ENCODE assay signal across 20 cellular contexts in the genomic region with DNA sequence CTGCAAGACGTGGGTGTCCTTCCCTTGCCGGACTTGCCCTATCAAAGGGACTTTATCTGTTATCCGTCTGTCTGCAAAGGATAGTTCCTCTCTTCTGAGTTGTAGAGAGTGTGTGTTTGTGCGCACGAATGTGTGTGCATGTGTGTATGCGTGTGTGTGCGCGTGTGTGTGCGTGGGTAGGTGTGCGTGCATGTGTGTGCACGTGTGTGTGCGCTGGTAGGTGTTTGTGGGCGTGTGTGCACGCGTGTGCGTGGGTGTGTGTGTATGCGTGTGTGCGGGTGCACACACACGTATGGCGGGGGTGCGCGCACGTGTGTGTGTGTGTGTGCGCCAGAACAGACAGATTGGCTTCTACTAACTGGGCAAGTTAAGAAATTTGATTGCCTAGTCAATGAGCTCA. TPM values are rescaled to one million over a fixed set of nuclear protein-coding genes. Genes with fewer than 3 reads are reported as not detected.
DNase-seq lines count a peak whose midpoint lies in the region; ATAC-seq, FAIRE-seq and TF ChIP-seq lines count a peak whose summit lies in the region.
"Had no signal": no experiment of that assay in that cellular context is flagged by ENCODE, and none has a peak within 500 bp of the region (broad histone marks: within the 10 kb centered on the region; RNA-seq: fewer than 3 reads in every experiment).

No MANE protein-coding gene starts in this region.

- peaks cover 14% of the 10 kb centered on the region for H3K27me3 Mint-ChIP-seq in activated CD8-positive, alpha-beta T cell treated with anti-CD3 and anti-CD28 coated beads, Interleukin-2, amount 10 ng/mL, durations not matched to agents 7 days and 5 days (ENCODE audit: low read depth)
- peaks cover 9% of the 10 kb centered on the region for H3K27me3 Mint-ChIP-seq in activated CD8-positive, alpha-beta T cell treated with anti-CD3 and anti-CD28 coated beads for 36 hours

- no peak overlapping the region for H3K4me3 ChIP-seq in HEK293 (ENCODE audit: low read depth, low read length)
- H3K4me3 ChIP-seq in H1 (ENCODE audit: extremely low read depth in 1 of 4, insufficient read depth in 2 of 4, low read depth in 3 of 4, low read length in 4 of 4) = no peak overlapping the region
- H3K4me3 ChIP-seq in neuronal stem cell (ENCODE audit: low read length in 2 of 2) = no peak overlapping the region
- no peak overlapping the region for H3K4me3 ChIP-seq in thyroid gland (replicated peaks in 1 of 3)

- TF ChIP-seq POLR2A in H1 (IDR thresholded peaks at IDR 0.05; ENCODE audit: control extremely low read depth in 1 of 2, low read depth in 2 of 2, low read length in 2 of 2) (no peak), thyroid gland (IDR thresholded peaks at IDR 0.05) (no peak)

- H3K4me2 ChIP-seq in H1 (ENCODE audit: insufficient read depth in 1 of 2, low read depth in 2 of 2, low read length in 2 of 2) = no peak overlapping the region
- peak overlapping the region; percentile 23 for H3K4me2 ChIP-seq in neuronal stem cell (ENCODE audit: insufficient read depth, low read length, poor library complexity, severe bottlenecking)

- no peak overlapping the region for H2BK120ac ChIP-seq in H1 (replicated peaks; ENCODE audit: low read depth, low read length)
- H2BK120ac ChIP-seq in neuronal stem cell (ENCODE audit: low read depth, low read length) = no peak overlapping the region

- no peak for DNase-seq in activated CD8-positive, alpha-beta T cell treated with anti-CD3 and anti-CD28 coated beads, Interleukin-2, amount 10 ng/mL, durations not matched to agents 7 days and 5 days
- DNase-seq in activated CD8-positive, alpha-beta T cell treated with anti-CD3 and anti-CD28 coated beads for 36 hours = no peak
- DNase-seq in H1 (ENCODE audit: low read depth in 1 of 2, low spot score in 2 of 2) (no peak), neuronal stem cell (ENCODE audit: low spot score) (no peak), NCI-H187 (lab: John Stamatoyannopoulos, UW) (no peak), GM19239 (ENCODE audit: insufficient read length, low spot score) (no peak), thyroid gland (no peak)
- DNase-seq: 8988T, DMS 273 treated with DMSO at 0.1 percent for 48 hours, GDM1, HFFc6, NCI-H1048, NCI-H146, NCI-H2081 treated with DMSO at 0.1 percent for 48 hours, NCI-H510A treated with DMSO at 0.1 percent for 48 hours, NCI-H82 had no signal

- H3K23ac ChIP-seq in H1 (ENCODE audit: insufficient read length) (no peak overlapping the region), neuronal stem cell (ENCODE audit: low read depth, low read length, poor library complexity) (no peak overlapping the region)

- CTCF ChIA-PET in activated CD8-positive, alpha-beta T cell treated with anti-CD3 and anti-CD28 coated beads, Interleukin-2, amount 10 ng/mL, durations not matched to agents 7 days and 5 days (lab: Charles Lee) = interaction anchor here (17.4 to 23.5 kb wide), 2 partner anchors 18 to 66 kb away, joined by 366 to 387 read pairs; no protein-coding TSS in a partner anchor
- CTCF ChIA-PET in activated CD8-positive, alpha-beta T cell treated with anti-CD3 and anti-CD28 coated beads for 36 hours (lab: Charles Lee) = interaction anchor here (1.0 to 6.9 kb wide), 6 partner anchors 9 to 197 kb away, joined by 3 to 99 read pairs (median 3); no protein-coding TSS in a partner anchor
- CTCF ChIA-PET in HEK293 (lab: Yijun Ruan, JAX) (interaction anchor here (1.3 to 1.4 kb wide), 2 partner anchors 59 to 67 kb away, joined by 3 to 4 read pairs; no protein-coding TSS in a partner anchor), H1 (lab: Charles Lee; ENCODE audit: partially characterized antibody) (interaction anchor here (0.8 to 23.9 kb wide), 14 partner anchors 7 to 197 kb away, joined by 3 to 406 read pairs (median 8); a partner anchor contains a TSS)

- peaks cover 50% of the 10 kb centered on the region for H3K4me1 Mint-ChIP-seq in activated CD8-positive, alpha-beta T cell treated with anti-CD3 and anti-CD28 coated beads, Interleukin-2, amount 10 ng/mL, durations not matched to agents 7 days and 5 days (ENCODE audit: low read depth)
- H3K4me1 Mint-ChIP-seq in activated CD8-positive, alpha-beta T cell treated with anti-CD3 and anti-CD28 coated beads for 36 hours (ENCODE audit: low read depth) = peaks cover 27% of the 10 kb centered on the region

- H3K4me3 Mint-ChIP-seq in activated CD8-positive, alpha-beta T cell treated with anti-CD3 and anti-CD28 coated beads, Interleukin-2, amount 10 ng/mL, durations not matched to agents 7 days and 5 days = no peak overlapping the region
- H3K4me3 Mint-ChIP-seq in activated CD8-positive, alpha-beta T cell treated with anti-CD3 and anti-CD28 coated beads for 36 hours = no peak overlapping the region
- H3K4me3 Mint-ChIP-seq: CD14-positive monocyte, HFFc6 had no signal

- H3K79me1 ChIP-seq in H1 (ENCODE audit: low read depth, low read length) (no peaks in the 10 kb centered on the region), neuronal stem cell (ENCODE audit: low read depth, low read length) (no peaks in the 10 kb centered on the region)

- H3K27ac ChIP-seq in HEK293 (ENCODE audit: extremely low read depth, low read depth, low read length) (no peak overlapping the region), H1 (ENCODE audit: low read depth, low read length) (no peak overlapping the region), neuronal stem cell (replicated peaks; ENCODE audit: low read length) (peak overlapping the region; percentile 71), thyroid gland (no peak overlapping the region)

- no peak overlapping the region for H3K56ac ChIP-seq in H1 (replicated peaks; ENCODE audit: insufficient read length, low read depth, low read length)

- H3K27me3 ChIP-seq in H1 (replicated peaks in 1 of 4; ENCODE audit: control insufficient read depth in 3 of 4, extremely low read depth in 1 of 4, insufficient read depth in 3 of 4, low read length in 3 of 4) (no peaks in the 10 kb centered on the region), neuronal stem cell (ENCODE audit: control insufficient read depth in 3 of 3, insufficient read depth in 3 of 3, low read depth in 1 of 3, low read length in 3 of 3) (no peaks in the 10 kb centered on the region), thyroid gland (no peaks in the 10 kb centered on the region)

- 0 out of 2 replicates have a peak overlapping the region, but pooled peaks have one; percentile 86 for H2BK20ac ChIP-seq in H1 (ENCODE audit: low read length)

- H3K4ac ChIP-seq in H1 (replicated peaks; ENCODE audit: insufficient read length, low read depth, low read length) (peak overlapping the region; percentile 69), neuronal stem cell (ENCODE audit: low read length) (no peak overlapping the region)

- no peak for TF ChIP-seq RAD21 in H1 (IDR thresholded peaks at IDR 0.05 in 1 of 2, conservative IDR thresholded peaks at IDR 0.05 in 1 of 2; ENCODE audit: low read depth in 2 of 2, low read length in 2 of 2)

- H3K9me3 ChIP-seq in HEK293 (ENCODE audit: control insufficient read depth, insufficient read depth, low read depth, low read length) = no peaks in the 10 kb centered on the region
- H3K9me3 ChIP-seq in H1 (ENCODE audit: insufficient read depth in 2 of 2, low read depth in 1 of 2, low read length in 1 of 2) = no peaks in the 10 kb centered on the region
- H3K9me3 ChIP-seq in neuronal stem cell (replicated peaks in 1 of 2; ENCODE audit: control insufficient read depth in 2 of 2, insufficient read depth in 1 of 2, low read depth in 1 of 2, low read length in 2 of 2) = no peaks in the 10 kb centered on the region
- H3K9me3 ChIP-seq in thyroid gland = no peaks in the 10 kb centered on the region

- H2BK12ac ChIP-seq in H1 (ENCODE audit: low read depth, low read length) (peak overlapping the region; percentile 90; the same call in 1 of the 2 replicates), neuronal stem cell (ENCODE audit: low read length) (peak overlapping the region; percentile 91)

- intact Hi-C loops in activated CD8-positive, alpha-beta T cell treated with anti-CD3 and anti-CD28 coated beads for 36 hours (cut with micrococcal nuclease) = no loop called here
- intact Hi-C loops in thyroid gland (cut with DNase I) = no loop called here

- peak overlapping the region; percentile 87 for H4K91ac ChIP-seq in H1 (replicated peaks; ENCODE audit: insufficient read length, low read length)
- H4K91ac ChIP-seq in neuronal stem cell (ENCODE audit: low read depth, low read length, poor library complexity) = no peak overlapping the region

- H4K8ac ChIP-seq in H1 (ENCODE audit: extremely low read depth, insufficient read depth, low read length) = no peak overlapping the region
- no peak overlapping the region for H4K8ac ChIP-seq in neuronal stem cell (ENCODE audit: low read depth, low read length)

- H3K4me1 ChIP-seq in HEK293 (ENCODE audit: control insufficient read depth, insufficient read depth, low read length) = peaks cover under 1% of the 10 kb centered on the region; the same call in 1 of the 2 replicates
- H3K4me1 ChIP-seq in H1 (replicated peaks in 1 of 4; ENCODE audit: control insufficient read depth in 3 of 4, insufficient read depth in 4 of 4, low read length in 3 of 4) = peaks cover 7 to 25% (median 11%) of the 10 kb centered on the region in 4 experiments
- H3K4me1 ChIP-seq in neuronal stem cell (ENCODE audit: control insufficient read depth in 2 of 2, insufficient read depth in 1 of 2, low read depth in 1 of 2, low read length in 2 of 2) = peaks cover 35 to 42% of the 10 kb centered on the region in 2 donors
- H3K4me1 ChIP-seq in thyroid gland = peaks cover 7 to 11% of the 10 kb centered on the region in 2 donors

- TF ChIP-seq EP300 in H1 (IDR thresholded peaks at IDR 0.05; ENCODE audit: borderline replicate concordance in 1 of 2, low read depth in 2 of 2, low read length in 2 of 2) = no peak

- H3K9me3 Mint-ChIP-seq in activated CD8-positive, alpha-beta T cell treated with anti-CD3 and anti-CD28 coated beads, Interleukin-2, amount 10 ng/mL, durations not matched to agents 7 days and 5 days (ENCODE audit: insufficient read depth) = no peaks in the 10 kb centered on the region
- H3K9me3 Mint-ChIP-seq in activated CD8-positive, alpha-beta T cell treated with anti-CD3 and anti-CD28 coated beads for 36 hours = no peaks in the 10 kb centered on the region
- H3K9me3 Mint-ChIP-seq: CD14-positive monocyte, HFFc6 had no signal

- no peak for ATAC-seq in activated CD8-positive, alpha-beta T cell treated with anti-CD3 and anti-CD28 coated beads, Interleukin-2, amount 10 ng/mL, durations not matched to agents 7 days and 5 days
- no peak for ATAC-seq in activated CD8-positive, alpha-beta T cell treated with anti-CD3 and anti-CD28 coated beads for 36 hours

- no peak overlapping the region for H2BK15ac ChIP-seq in H1 (ENCODE audit: low read length)
- H2BK15ac ChIP-seq in neuronal stem cell (ENCODE audit: low read length) = no peak overlapping the region

- no peak overlapping the region for H3K18ac ChIP-seq in H1 (ENCODE audit: extremely low read depth, low read length)
- H3K18ac ChIP-seq in neuronal stem cell (ENCODE audit: low read length) = peak overlapping the region; percentile 86

- H3K14ac ChIP-seq in H1 (ENCODE audit: insufficient read length) (no peak overlapping the region), neuronal stem cell (ENCODE audit: low read length) (no peak overlapping the region)

- H3K36me3 ChIP-seq in HEK293 (ENCODE audit: control insufficient read depth in 2 of 2, insufficient read depth in 1 of 2, low read length in 2 of 2) (no peaks in the 10 kb centered on the region), H1 (ENCODE audit: control insufficient read depth in 2 of 4, insufficient read depth in 4 of 4, low read length in 3 of 4) (no peaks in the 10 kb centered on the region), neuronal stem cell (replicated peaks in 1 of 2; ENCODE audit: control insufficient read depth in 2 of 2, insufficient read depth in 2 of 2, low read length in 2 of 2) (no peaks in the 10 kb centered on the region), thyroid gland (no peaks in the 10 kb centered on the region)

- FAIRE-seq in H1 (lab: Jason Lieb, UNC) (no peak), GM19239 (lab: Jason Lieb, UNC) (no peak)
- FAIRE-seq: GM12892 had no signal

- peaks cover 10% of the 10 kb centered on the region; the same call in 1 of the 2 replicates for H3K23me2 ChIP-seq in H1 (ENCODE audit: low read depth, low read length)

- no peak overlapping the region for H2BK5ac ChIP-seq in H1 (ENCODE audit: low read depth, low read length)
- no peak overlapping the region for H2BK5ac ChIP-seq in neuronal stem cell (ENCODE audit: low read length)

- H2AK5ac ChIP-seq in H1 (ENCODE audit: low read depth, low read length) = no peak overlapping the region
- H2AK5ac ChIP-seq in neuronal stem cell (ENCODE audit: low read depth, low read length) = peak overlapping the region; percentile 56

- TF ChIP-seq CTCF in activated CD8-positive, alpha-beta T cell treated with anti-CD3 and anti-CD28 coated beads for 36 hours (IDR thresholded peaks at IDR 0.05) = no peak
- no peak for TF ChIP-seq CTCF in HEK293 (tag by site-specific recombination; IDR thresholded peaks at IDR 0.05)
- TF ChIP-seq CTCF in H1 (IDR thresholded peaks at IDR 0.05; ENCODE audit: control extremely low read depth in 1 of 3, insufficient read depth in 1 of 3, low read depth in 1 of 3, low read length in 3 of 3) = no peak
- no peak for TF ChIP-seq CTCF in thyroid gland (IDR thresholded peaks at IDR 0.05)

- H3K27ac Mint-ChIP-seq in activated CD8-positive, alpha-beta T cell treated with anti-CD3 and anti-CD28 coated beads, Interleukin-2, amount 10 ng/mL, durations not matched to agents 7 days and 5 days = peak overlapping the region; percentile 5
- H3K27ac Mint-ChIP-seq in activated CD8-positive, alpha-beta T cell treated with anti-CD3 and anti-CD28 coated beads for 36 hours = no peak overlapping the region
- H3K27ac Mint-ChIP-seq: HFFc6 had no signal

- H3K36me3 Mint-ChIP-seq in activated CD8-positive, alpha-beta T cell treated with anti-CD3 and anti-CD28 coated beads, Interleukin-2, amount 10 ng/mL, durations not matched to agents 7 days and 5 days (ENCODE audit: low read depth) = peaks cover 2% of the 10 kb centered on the region
- H3K36me3 Mint-ChIP-seq in activated CD8-positive, alpha-beta T cell treated with anti-CD3 and anti-CD28 coated beads for 36 hours (ENCODE audit: low read depth) = no peaks in the 10 kb centered on the region
- H3K36me3 Mint-ChIP-seq: CD14-positive monocyte had no signal

- POLR2A ChIA-PET in activated CD8-positive, alpha-beta T cell treated with anti-CD3 and anti-CD28 coated beads, Interleukin-2, amount 10 ng/mL, durations not matched to agents 7 days and 5 days (lab: Charles Lee) = no interaction called here
- POLR2A ChIA-PET in activated CD8-positive, alpha-beta T cell treated with anti-CD3 and anti-CD28 coated beads for 36 hours (lab: Charles Lee) = interaction anchor here (1.0 to 2.9 kb wide), 3 partner anchors 14 to 49 kb away, joined by 3 to 13 read pairs (median 4); no protein-coding TSS in a partner anchor
- POLR2A ChIA-PET in HEK293 (lab: Yijun Ruan, JAX) = no interaction called here
- POLR2A ChIA-PET in H1 (lab: Charles Lee; ENCODE audit: partially characterized antibody) = interaction anchor here (0.6 to 4.8 kb wide), 8 partner anchors 11 to 73 kb away, joined by 3 to 19 read pairs (median 4); a partner anchor contains a TSS

- no peak overlapping the region for H4K5ac ChIP-seq in H1 (ENCODE audit: insufficient read length, low read depth, low read length)

- WGBS in H1 (ENCODE audit: extremely low coverage in 1 of 2, insufficient coverage in 1 of 2, insufficient read length in 1 of 2, insufficient replicate concordance in 2 of 2, low coverage in 1 of 2, low lambda C conversion rate in 2 of 2, missing lambda C conversion rate in 1 of 2), 2 experiments = 91% methylated on average over 17 of the region's 24 CpGs; no CpG with 5 or more reads in 1 of the 2 experiments
- no CpG with 5 or more reads among the region's 24 CpGs for WGBS in neuronal stem cell (ENCODE audit: extremely low coverage in 2 of 2, insufficient read length in 2 of 2, insufficient replicate concordance in 1 of 2), 2 donors
- WGBS in thyroid gland, 2 donors = 82 to 83% methylated on average over 24 of the region's 24 CpGs

- H3K9ac ChIP-seq in H1 (replicated peaks in 1 of 4; ENCODE audit: extremely low read depth in 1 of 4, low read depth in 3 of 4, low read length in 3 of 4) (no peak overlapping the region; a peak in 1 of 7 replicates), neuronal stem cell (ENCODE audit: low read depth, low read length, poor library complexity) (peak overlapping the region; percentile 81)

- no peaks in the 10 kb centered on the region for H4K20me1 ChIP-seq in H1 (replicated peaks in 1 of 2; ENCODE audit: control insufficient read depth in 1 of 2, insufficient read depth in 2 of 2, low read length in 2 of 2)

- H2AFZ ChIP-seq in H1 (ENCODE audit: low read length) (no peak overlapping the region), neuronal stem cell (ENCODE audit: low read length) (peak overlapping the region; percentile 14)

- no peaks in the 10 kb centered on the region for H3K79me2 ChIP-seq in H1 (ENCODE audit: control insufficient read depth in 1 of 2, insufficient read depth in 2 of 2, low read length in 2 of 2)

RNA-seq across cellular contexts. Expression of a gene that starts 4.1 kb away (rescaled TPM):
- 1 to 10 TPM; 2.2 to 4.0 TPM for total RNA-seq in activated CD8-positive, alpha-beta T cell treated with anti-CD3 and anti-CD28 coated beads, Interleukin-2, amount 10 ng/mL, durations not matched to agents 7 days and 5 days
- 1 to 10 TPM; 4.2 to 4.3 TPM for total RNA-seq in activated CD8-positive, alpha-beta T cell treated with anti-CD3 and anti-CD28 coated beads for 36 hours
- total RNA-seq in H1 (2021; fragmentation: NEBNext Ultra II Directional; extraction: Animal tissue kit (Norgen Biotek cat#: 25700)) = 24.2 and 30.9 TPM in 2 replicates
- 21.2 and 29.0 TPM in 2 replicates for polyA plus RNA-seq in H1 (2011; rRNA removed)
- polyA plus RNA-seq in H1 (2011; cell fraction: cytosol; rRNA removed) = 23.4 TPM
- polyA plus RNA-seq in H1 (2011; cell fraction: nucleus; rRNA removed) = 28.4 TPM
- polyA plus RNA-seq in H1 (2012, experiment 1 of 2) = 20.6 to 25.4 TPM (median 23.4 TPM) in 4 replicates
- polyA plus RNA-seq in H1 (2012, experiment 2 of 2) = 20.0 TPM
- 9.5 TPM for polyA plus RNA-seq in H1 (2013, experiment 1 of 2)
- polyA plus RNA-seq in H1 (2013, experiment 2 of 2) = 9.4 TPM
- 36.9 and 38.5 TPM in 2 replicates for polyA minus RNA-seq in H1 (2011; rRNA and poly(A)+ RNA removed)
- polyA minus RNA-seq in H1 (2011; cell fraction: cytosol; rRNA and poly(A)+ RNA removed) = 23.9 TPM
- polyA minus RNA-seq in H1 (2011; cell fraction: nucleus; rRNA and poly(A)+ RNA removed) = 28.7 TPM
- polyA plus RNA-seq in neuronal stem cell (2013, experiment 1 of 2) = 6.6 TPM
- polyA plus RNA-seq in neuronal stem cell (2013, experiment 2 of 2) = 6.6 TPM
- 10 to 100 TPM; 31.9 to 49.3 (median 37.2) TPM for total RNA-seq in thyroid gland
- total RNA-seq: MCF 10A had no signal

RNA-seq across cellular contexts. Expression of a gene that starts 48.1 kb away (rescaled TPM):
- total RNA-seq in activated CD8-positive, alpha-beta T cell treated with anti-CD3 and anti-CD28 coated beads, Interleukin-2, amount 10 ng/mL, durations not matched to agents 7 days and 5 days = 10 to 100 TPM; 91.9 to 94.9 TPM
- total RNA-seq in activated CD8-positive, alpha-beta T cell treated with anti-CD3 and anti-CD28 coated beads for 36 hours = 10 to 100 TPM; 79.6 to 82.5 TPM
- 144 and 153 TPM in 2 replicates for total RNA-seq in H1 (2021; fragmentation: NEBNext Ultra II Directional; extraction: Animal tissue kit (Norgen Biotek cat#: 25700))
- polyA plus RNA-seq in H1 (2011; rRNA removed) = 31.7 and 48.9 TPM in 2 replicates
- polyA plus RNA-seq in H1 (2011; cell fraction: cytosol; rRNA removed) = 68.3 TPM
- polyA plus RNA-seq in H1 (2011; cell fraction: nucleus; rRNA removed) = 101 TPM
- polyA plus RNA-seq in H1 (2012, experiment 1 of 2) = 93.4 to 126 TPM (median 104 TPM) in 4 replicates
- polyA plus RNA-seq in H1 (2012, experiment 2 of 2) = 5.9 TPM
- polyA plus RNA-seq in H1 (2013, experiment 1 of 2) = 72.9 TPM
- 69.3 TPM for polyA plus RNA-seq in H1 (2013, experiment 2 of 2)
- polyA minus RNA-seq in H1 (2011; rRNA and poly(A)+ RNA removed) = 72.1 and 91.2 TPM in 2 replicates
- polyA minus RNA-seq in H1 (2011; cell fraction: cytosol; rRNA and poly(A)+ RNA removed) = 43.2 TPM
- 127 TPM for polyA minus RNA-seq in H1 (2011; cell fraction: nucleus; rRNA and poly(A)+ RNA removed)
- 55.5 TPM for polyA plus RNA-seq in neuronal stem cell (2013, experiment 1 of 2)
- 55.2 TPM for polyA plus RNA-seq in neuronal stem cell (2013, experiment 2 of 2)
- 1 to 10 TPM in 2 of 4 donors, under 1 TPM in 2; 0.20 to 3.7 (median 1.4) TPM for total RNA-seq in thyroid gland

Comparison
In these comparisons a context has a peak if more than half of its experiments do, and no peak if none do; other contexts are left out.
1. POLR2A ChIA-PET loops: an anchor here in activated CD8-positive, alpha-beta T cell treated with anti-CD3 and anti-CD28 coated beads for 36 hours (1.0 to 2.9 kb wide) and H1 (0.6 to 4.8 kb wide); none called in activated CD8-positive, alpha-beta T cell treated with anti-CD3 and anti-CD28 coated beads, Interleukin-2, amount 10 ng/mL, durations not matched to agents 7 days and 5 days and HEK293.
2. RNA of a gene that starts 48.1 kb away (total RNA-seq): 144 to 153 TPM in H1, 91.9 to 94.9 TPM in activated CD8-positive, alpha-beta T cell treated with anti-CD3 and anti-CD28 coated beads, Interleukin-2, amount 10 ng/mL, durations not matched to agents 7 days and 5 days and 79.6 to 82.5 TPM in activated CD8-positive, alpha-beta T cell treated with anti-CD3 and anti-CD28 coated beads for 36 hours; 0.20 to 3.7 TPM in thyroid gland; every median in the first group is over 10 times any median in the second.